ENCODE assay signal across 22 cellular contexts in genomic region chr10:70740441-70741288, GRCh38. TPM values are rescaled to one million over a fixed set of nuclear protein-coding genes. Genes with fewer than 3 reads are reported as not detected.
DNase-seq lines count a peak whose midpoint lies in the region; ATAC-seq and TF ChIP-seq lines count a peak whose summit lies in the region.
"Had no signal": no experiment of that assay in that cellular context is flagged by ENCODE, and none has a peak within 500 bp of the region (broad histone marks: within the 10 kb centered on the region; RNA-seq: fewer than 3 reads in every experiment).

No MANE protein-coding gene starts in this region.

- 71% methylated on average over 11 of the region's 12 CpGs for WGBS in mammary epithelial cell (ENCODE audit: low coverage, missing lambda C conversion rate)
- WGBS in right lobe of liver (ENCODE audit: insufficient coverage, low coverage, low lambda C conversion rate, missing lambda C conversion rate), result 11% methylated on average over 1 of the region's 12 CpGs

- ATAC-seq in right lobe of liver, result no peak
- ATAC-seq: A549, Panc1 had no signal

- H3K4me1 ChIP-seq in mammary epithelial cell (ENCODE audit: insufficient read depth, low read length) (no peaks in the 10 kb centered on the region), breast epithelium (no peaks in the 10 kb centered on the region), right lobe of liver (no peaks in the 10 kb centered on the region), HAP-1 (no peaks in the 10 kb centered on the region)
- H3K4me1 ChIP-seq: A549 had no signal

- H3K27ac Mint-ChIP-seq in dendritic cell treated with granulocyte-macrophage colony-stimulating factor and Interleukin-4, amounts not matched to agents 40 ng/mL and 50 ng/mL, for 4 days, result peak overlapping the region; percentile 91

- H3K4me3 ChIP-seq in mammary epithelial cell (replicated peaks in 1 of 3; ENCODE audit: insufficient read depth in 1 of 3, low read depth in 2 of 3, low read length in 3 of 3), result no peak overlapping the region
- no peak overlapping the region for H3K4me3 ChIP-seq in breast epithelium
- no peak overlapping the region for H3K4me3 ChIP-seq in right lobe of liver
- H3K4me3 ChIP-seq in HAP-1, result no peak overlapping the region
- H3K4me3 ChIP-seq: A549, GM23248 had no signal

- peaks cover 3% of the 10 kb centered on the region for H3K27me3 ChIP-seq in mammary epithelial cell (ENCODE audit: insufficient read depth, low read length)
- H3K27me3 ChIP-seq in breast epithelium, result no peaks in the 10 kb centered on the region
- H3K27me3 ChIP-seq in right lobe of liver, result no peaks in the 10 kb centered on the region
- H3K27me3 ChIP-seq in HAP-1 (ENCODE audit: low read depth), result no peaks in the 10 kb centered on the region

- H3K9me3 Mint-ChIP-seq in dendritic cell treated with granulocyte-macrophage colony-stimulating factor and Interleukin-4, amounts not matched to agents 40 ng/mL and 50 ng/mL, for 4 days, result no peaks in the 10 kb centered on the region
- H3K9me3 Mint-ChIP-seq: IgD-negative memory B cell had no signal

- in situ Hi-C loops in mammary epithelial cell (cut with MboI; ENCODE audit: low sequenced_read_pairs in 2 of 2) (no loop called here), HAP-1 (cut with MboI; ENCODE audit: low sequenced_read_pairs) (no loop called here)

- TF ChIP-seq POLR2A in breast epithelium (IDR thresholded peaks at IDR 0.05) (no peak), right lobe of liver (IDR thresholded peaks at IDR 0.05) (no peak)

- H3K36me3 ChIP-seq in mammary epithelial cell (ENCODE audit: insufficient read depth, low read length) (no peaks in the 10 kb centered on the region), breast epithelium (no peaks in the 10 kb centered on the region), right lobe of liver (no peaks in the 10 kb centered on the region), HAP-1 (replicated peaks) (no peaks in the 10 kb centered on the region)

- H3K27ac ChIP-seq in mammary epithelial cell (ENCODE audit: insufficient read depth, low read depth, low read length) (no peak overlapping the region), breast epithelium (no peak overlapping the region), right lobe of liver (no peak overlapping the region)
- H3K27ac ChIP-seq: A549, C4-2B, GM23248 had no signal

- peaks cover 92% of the 10 kb centered on the region for H3K4me1 Mint-ChIP-seq in dendritic cell treated with granulocyte-macrophage colony-stimulating factor and Interleukin-4, amounts not matched to agents 40 ng/mL and 50 ng/mL, for 4 days (ENCODE audit: low read depth)

- H3K4me3 Mint-ChIP-seq in dendritic cell treated with granulocyte-macrophage colony-stimulating factor and Interleukin-4, amounts not matched to agents 40 ng/mL and 50 ng/mL, for 4 days, result no peak overlapping the region
- H3K4me3 Mint-ChIP-seq: IgD-negative memory B cell had no signal

- no TSS peak for BruUV-seq in mammary epithelial cell (replicated peaks; lab: Mats Ljungman, UMichigan)

- H4K20me1 ChIP-seq in mammary epithelial cell (ENCODE audit: insufficient read depth, low read length), result peaks cover 2% of the 10 kb centered on the region

- intact Hi-C loops in mammary epithelial cell (cut with micrococcal nuclease), result no loop called here
- intact Hi-C loops in breast epithelium (cut with DNase I; ENCODE audit: low total_unique reads), result no loop called here
- intact Hi-C loops in dendritic cell treated with granulocyte-macrophage colony-stimulating factor and Interleukin-4, amounts not matched to agents 40 ng/mL and 50 ng/mL, for 4 days (cut with micrococcal nuclease), result no loop called here
- intact Hi-C loops in posterior vena cava (cut with DNase I), result no loop called here
- intact Hi-C loops in right lobe of liver (cut with DNase I), result no loop called here

- no peak overlapping the region for H2AFZ ChIP-seq in mammary epithelial cell (ENCODE audit: low read depth, low read length)
- H2AFZ ChIP-seq: GM23248 had no signal

- H3K79me2 ChIP-seq in mammary epithelial cell (ENCODE audit: insufficient read depth, low read length), result no peaks in the 10 kb centered on the region

- CTCF ChIA-PET in mammary epithelial cell (lab: Charles Lee; ENCODE audit: low non-redundant PET), result no interaction called here

- H3K27me3 Mint-ChIP-seq in dendritic cell treated with granulocyte-macrophage colony-stimulating factor and Interleukin-4, amounts not matched to agents 40 ng/mL and 50 ng/mL, for 4 days, result peaks cover 10% of the 10 kb centered on the region

- no peak overlapping the region for H3K4me2 ChIP-seq in mammary epithelial cell (ENCODE audit: insufficient read depth, low read depth, low read length)
- H3K4me2 ChIP-seq: A549 had no signal

- no peaks in the 10 kb centered on the region for H3K9me3 ChIP-seq in mammary epithelial cell (replicated peaks; ENCODE audit: insufficient read depth, low read length)
- no peaks in the 10 kb centered on the region for H3K9me3 ChIP-seq in breast epithelium
- H3K9me3 ChIP-seq in right lobe of liver, result no peaks in the 10 kb centered on the region
- no peaks in the 10 kb centered on the region for H3K9me3 ChIP-seq in HAP-1
- H3K9me3 ChIP-seq: A549 had no signal

- dilution Hi-C loops in mammary epithelial cell (cut with HindIII; ENCODE audit: low sequenced_read_pairs), result no loop called here

- H3K9ac ChIP-seq in mammary epithelial cell (ENCODE audit: insufficient read depth, low read length), result no peak overlapping the region
- H3K9ac ChIP-seq: GM23248 had no signal

- peaks cover 11% of the 10 kb centered on the region for H3K36me3 Mint-ChIP-seq in dendritic cell treated with granulocyte-macrophage colony-stimulating factor and Interleukin-4, amounts not matched to agents 40 ng/mL and 50 ng/mL, for 4 days (ENCODE audit: low read depth)

- TF ChIP-seq CTCF in mammary epithelial cell (conservative IDR thresholded peaks at IDR 0.05 in 1 of 2, IDR thresholded peaks at IDR 0.05 in 1 of 2; ENCODE audit: extremely low read depth in 1 of 2, insufficient read depth in 1 of 2, low read depth in 1 of 2, low read length in 2 of 2), result no peak
- TF ChIP-seq CTCF in breast epithelium (IDR thresholded peaks at IDR 0.05), result no peak
- no peak for TF ChIP-seq CTCF in right lobe of liver (IDR thresholded peaks at IDR 0.05)

- DNase-seq in mammary epithelial cell (peak; percentile 14), breast epithelium (ENCODE audit: low spot score in 2 of 2) (no peak), LHCN-M2 (ENCODE audit: low read depth) (peak; percentile 34), posterior vena cava (ENCODE audit: low spot score) (peak; percentile 48), NCI-H146 (lab: John Stamatoyannopoulos, UW) (no peak), right lobe of liver (no peak), HAP-1 (ENCODE audit: low spot score in 2 of 2) (no peak)
- DNase-seq: COR-L47, DMS153, GM23248, NCI-H1092 treated with DMSO at 0.1 percent for 48 hours, NCI-H187, NCI-H510A, NCI-H82, SHP77 treated with DMSO at 0.1 percent for 48 hours had no signal

RNA-seq across cellular contexts. Expression of gene TBATA, which starts 44.5 kb away (rescaled TPM):
- total RNA-seq in mammary epithelial cell, result not detected
- polyA plus RNA-seq in mammary epithelial cell, result not detected
- polyA minus RNA-seq in mammary epithelial cell, result not detected
- not detected for total RNA-seq in breast epithelium
- not detected in 2 replicates for total RNA-seq in LHCN-M2 (2014; rRNA removed)
- polyA plus RNA-seq in LHCN-M2 (2012), result not detected
- total RNA-seq in posterior vena cava, result not detected
- total RNA-seq in right lobe of liver, result not detected
- total RNA-seq: G401, GM23248, HT1080 had no signal
- polyA plus RNA-seq: A549, GM23248, IgD-negative memory B cell had no signal

Comparison
In these comparisons a context has a peak if more than half of its experiments do, and no peak if none do; other contexts are left out.
1. DNase-seq: peak in mammary epithelial cell (single experiment), LHCN-M2 (single experiment) and posterior vena cava (single experiment); none in breast epithelium (0 of 2), NCI-H146 (single experiment), right lobe of liver (0 of 3) and HAP-1 (0 of 2).